14 cellular contexts compared by ENCODE assay signal in the genomic region with DNA sequence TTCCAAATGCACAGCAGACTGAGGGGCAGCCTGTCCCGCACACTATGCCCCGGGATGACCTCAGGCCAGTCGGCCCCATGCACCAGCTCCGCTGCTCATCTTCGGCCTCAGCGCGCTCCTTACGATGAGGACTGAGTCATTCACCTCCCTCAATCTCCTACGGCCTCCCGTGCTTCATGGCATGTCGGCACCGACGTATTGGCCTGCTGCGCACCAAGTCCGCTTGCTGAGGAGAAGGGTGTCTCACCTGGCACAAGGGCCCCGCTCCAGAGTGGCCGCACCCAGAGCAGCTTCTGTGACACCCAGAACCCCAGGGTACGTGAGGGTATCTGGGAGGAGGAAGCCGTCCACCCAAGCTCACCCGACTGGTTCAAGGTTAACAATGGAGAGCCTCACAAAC. TPM values are rescaled to one million over a fixed set of nuclear protein-coding genes. Genes with fewer than 3 reads are reported as not detected.
A peak's percentile ranks its signal among the peaks of the same experiment; 100 is the strongest.
DNase-seq lines count a peak whose midpoint lies in the region; ATAC-seq and TF ChIP-seq lines count a peak whose summit lies in the region.
"Had no signal": no experiment of that assay in that cellular context is flagged by ENCODE, and none has a peak within 500 bp of the region (broad histone marks: within the 10 kb centered on the region; RNA-seq: fewer than 3 reads in every experiment).

No MANE protein-coding gene starts in this region.

- H2BK12ac ChIP-seq in H9 (ENCODE audit: insufficient read length, low read depth, low read length): no peak overlapping the region

- H4K5ac ChIP-seq in H9 (ENCODE audit: insufficient read length, low read depth, low read length): no peak overlapping the region

- H3K23me2 ChIP-seq in H9 (ENCODE audit: insufficient read length, low read depth, low read length, poor library complexity, severe bottlenecking): no peaks in the 10 kb centered on the region

- H3K9me3 ChIP-seq in H9 (ENCODE audit: control insufficient read depth, low read depth, low read length) (no peaks in the 10 kb centered on the region), T-helper 17 cell (ENCODE audit: control insufficient read depth, low read length, poor library complexity, severe bottlenecking) (no peaks in the 10 kb centered on the region), tibial nerve (no peaks in the 10 kb centered on the region)

- no peak overlapping the region for H2AFZ ChIP-seq in H9 (ENCODE audit: low read length)

- H3K9me3 Mint-ChIP-seq in H9 (no peaks in the 10 kb centered on the region), neural crest cell (no peaks in the 10 kb centered on the region), immature natural killer cell (no peaks in the 10 kb centered on the region)
- no peaks in the 10 kb centered on the region for H3K9me3 Mint-ChIP-seq in effector memory CD8-positive, alpha-beta T cell
- H3K9me3 Mint-ChIP-seq: CD4-positive, alpha-beta T cell; HFFc6 had no signal

- no peaks in the 10 kb centered on the region for H3K79me2 ChIP-seq in H9 (ENCODE audit: insufficient read depth, low read length)

- TF ChIP-seq EP300 in tibial nerve (IDR thresholded peaks at IDR 0.05): no peak

- no CpG with 5 or more reads among the region's 20 CpGs for WGBS in H9 (ENCODE audit: extremely low coverage, insufficient read length, low lambda C conversion rate)
- WGBS in tibial nerve, 2 donors: 93% methylated on average over 20 of the region's 20 CpGs

- no peak overlapping the region for H3K56ac ChIP-seq in H9 (ENCODE audit: insufficient read length, low read depth, low read length)

- no peak overlapping the region for H3K23ac ChIP-seq in H9 (ENCODE audit: insufficient read length, low read depth, low read length)

- H3K4me2 ChIP-seq in H9 (ENCODE audit: insufficient read depth, insufficient read length, low read length): no peak overlapping the region

- no peak for ATAC-seq in T-helper 17 cell
- no peak for ATAC-seq in effector memory CD8-positive, alpha-beta T cell (replicated peaks)

- H2BK20ac ChIP-seq in H9 (ENCODE audit: low read depth, low read length, poor library complexity, severe bottlenecking): no peak overlapping the region

- H2BK5ac ChIP-seq in H9 (ENCODE audit: insufficient read length, low read length): no peak overlapping the region

- peaks cover 3 to 35% (median 16%) of the 10 kb centered on the region in 3 experiments; a peak in 5 of 7 replicates for H3K36me3 Mint-ChIP-seq in H9 (ENCODE audit: insufficient read depth in 1 of 3, low read depth in 3 of 3)
- H3K36me3 Mint-ChIP-seq in T-helper 17 cell (ENCODE audit: low read depth): peaks cover 5% of the 10 kb centered on the region
- H3K36me3 Mint-ChIP-seq in effector memory CD8-positive, alpha-beta T cell (ENCODE audit: insufficient read depth): peaks cover 72% of the 10 kb centered on the region
- peaks cover 3% of the 10 kb centered on the region for H3K36me3 Mint-ChIP-seq in neural crest cell (ENCODE audit: low read depth)
- peaks cover 0 to 9% (median 8%) of the 10 kb centered on the region in 3 donors for H3K36me3 Mint-ChIP-seq in immature natural killer cell

- H3K27me3 Mint-ChIP-seq in H9 (ENCODE audit: low read depth) (no peaks in the 10 kb centered on the region), T-helper 17 cell (no peaks in the 10 kb centered on the region), neural crest cell (ENCODE audit: low read depth) (no peaks in the 10 kb centered on the region), immature natural killer cell (ENCODE audit: low read depth in 3 of 3) (peaks cover 2 to 8% (median 7%) of the 10 kb centered on the region in 3 donors)
- no peaks in the 10 kb centered on the region for H3K27me3 Mint-ChIP-seq in effector memory CD8-positive, alpha-beta T cell
- H3K27me3 Mint-ChIP-seq: B cell; CD4-positive, alpha-beta T cell had no signal

- no peak overlapping the region for H3T11ph ChIP-seq in H9 (ENCODE audit: low read length)

- no peak overlapping the region for H3K18ac ChIP-seq in H9 (ENCODE audit: insufficient read length, low read depth, low read length)

- peaks cover 0 to 100% (median 18%) of the 10 kb centered on the region in 3 donors for H3K36me3 ChIP-seq in tibial nerve

- H2AK5ac ChIP-seq in H9 (ENCODE audit: insufficient read length, low read length): no peak overlapping the region

- H2BK120ac ChIP-seq in H9 (ENCODE audit: low read depth, low read length, poor library complexity, severe bottlenecking): no peak overlapping the region

- H3K4me1 Mint-ChIP-seq in H9 (no peaks in the 10 kb centered on the region), T-helper 17 cell (peaks cover 11% of the 10 kb centered on the region), neural crest cell (no peaks in the 10 kb centered on the region), immature natural killer cell (peaks cover 9 to 12% of the 10 kb centered on the region in 2 donors)
- H3K4me1 Mint-ChIP-seq in effector memory CD8-positive, alpha-beta T cell (ENCODE audit: low read depth in 2 of 2): peaks cover 10 to 15% of the 10 kb centered on the region in 2 donors
- H3K4me1 Mint-ChIP-seq: B cell had no signal

- TF ChIP-seq POLR2A in tibial nerve (IDR thresholded peaks at IDR 0.05): no peak

- H3K14ac ChIP-seq in H9 (ENCODE audit: insufficient read depth, low read length): no peak overlapping the region

- H3K27ac ChIP-seq in H9 (ENCODE audit: insufficient read length, low read depth, low read length): no peak overlapping the region
- H3K27ac ChIP-seq in tibial nerve: no peak overlapping the region

- H4K91ac ChIP-seq in H9 (ENCODE audit: insufficient read length, low read depth, low read length): no peak overlapping the region

- H3K4me1 ChIP-seq in H9 (ENCODE audit: insufficient read depth, low read length) (no peaks in the 10 kb centered on the region), tibial nerve (no peaks in the 10 kb centered on the region)

- H3K4me3 Mint-ChIP-seq in H9: no peak overlapping the region
- no peak overlapping the region for H3K4me3 Mint-ChIP-seq in T-helper 17 cell
- no peak overlapping the region for H3K4me3 Mint-ChIP-seq in effector memory CD8-positive, alpha-beta T cell
- no peak overlapping the region for H3K4me3 Mint-ChIP-seq in neural crest cell
- H3K4me3 Mint-ChIP-seq in immature natural killer cell: no peak overlapping the region
- H3K4me3 Mint-ChIP-seq: B cell; CD4-positive, alpha-beta T cell; HFFc6 had no signal

- H3K27me3 ChIP-seq in H9 (ENCODE audit: insufficient read depth, low read length) (no peaks in the 10 kb centered on the region), tibial nerve (no peaks in the 10 kb centered on the region)

- no peak overlapping the region for H3K4me3 ChIP-seq in tibial nerve

- H3K4ac ChIP-seq in H9 (ENCODE audit: low read depth, low read length): no peak overlapping the region

- TF ChIP-seq CTCF in H9 (conservative IDR thresholded peaks at IDR 0.05): no peak
- no peak for TF ChIP-seq CTCF in neural crest cell (conservative IDR thresholded peaks at IDR 0.05)
- TF ChIP-seq CTCF in tibial nerve (IDR thresholded peaks at IDR 0.05): no peak

- H3K9ac ChIP-seq in H9 (ENCODE audit: extremely low read depth, insufficient read length, low read length): no peak overlapping the region

- H3K27ac Mint-ChIP-seq in H9 (peak overlapping the region in 2 of 3 experiments; percentile 1 to 51; a peak in 2 of 7 replicates), T-helper 17 cell (peak overlapping the region; percentile 78), neural crest cell (ENCODE audit: unreplicated experiment) (peak overlapping the region; percentile 82), immature natural killer cell (peak overlapping the region in 2 of 6 donors; percentile 22 to 23)
- H3K27ac Mint-ChIP-seq in effector memory CD8-positive, alpha-beta T cell: peak overlapping the region; percentile 32 to 44
- H3K27ac Mint-ChIP-seq: B cell; CD4-positive, alpha-beta T cell; HFFc6 had no signal

- H4K20me1 ChIP-seq in H9 (ENCODE audit: control insufficient read depth, insufficient read depth, insufficient read length): no peaks in the 10 kb centered on the region

- H4K8ac ChIP-seq in H9 (replicated peaks; ENCODE audit: insufficient read length, low read depth, low read length): no peak overlapping the region

- H3K79me1 ChIP-seq in H9 (ENCODE audit: insufficient read depth, low read depth, low read length, poor library complexity, severe bottlenecking): no peaks in the 10 kb centered on the region

- DNase-seq in H9 (no peak), T-helper 17 cell (no peak), neural crest cell (ENCODE audit: low read depth, low spot score) (no peak), immature natural killer cell (no peak), tibial nerve (ENCODE audit: low spot score in 2 of 2) (no peak)
- DNase-seq in effector memory CD8-positive, alpha-beta T cell: no peak
- no peak for DNase-seq in activated CD8-positive, alpha-beta memory T cell treated with anti-CD3 and anti-CD28 coated beads, Interleukin-2, amount 50 U/mL, for 4 hours
- DNase-seq: C1 segment of cervical spinal cord; Calu3; CD4-positive, alpha-beta T cell; DMS 273 treated with DMSO at 0.1 percent for 48 hours; HCEC 1CT; HFFc6 had no signal

- H2BK15ac ChIP-seq in H9 (ENCODE audit: low read depth, low read length): no peak overlapping the region

RNA-seq across cellular contexts. Expression of gene GAK, which starts 35.5 kb away (rescaled TPM):
- total RNA-seq in H9 (2021) (80.7 and 82.5 TPM in 2 replicates), T-helper 17 cell (100 to 1,000 TPM; 192 to 215 TPM), neural crest cell (83.4 and 87.7 TPM in 2 replicates), tibial nerve (100 to 1,000 TPM in 3 of 4 donors, 10 to 100 TPM in 1; 92.3 to 177 (median 127) TPM)
- 100 to 1,000 TPM in 1 of 3 donors, 10 to 100 TPM in 2; 49.4 to 119 (median 52.2) TPM for polyA plus RNA-seq in immature natural killer cell

RNA-seq across cellular contexts. Expression of gene TMEM175, which starts 35.6 kb away (rescaled TPM):
- 6.4 and 6.8 TPM in 2 replicates for total RNA-seq in H9 (2021)
- total RNA-seq in T-helper 17 cell: 10 to 100 TPM; 36.9 to 43.6 TPM
- 15.2 and 22.1 TPM in 2 replicates for total RNA-seq in neural crest cell
- 10 to 100 TPM; 13.9 to 41.6 (median 28.7) TPM for polyA plus RNA-seq in immature natural killer cell
- total RNA-seq in tibial nerve: 10 to 100 TPM; 33.3 to 61.2 (median 39.0) TPM
